ENCODE assay signal across 8 cellular contexts in the genomic region with DNA sequence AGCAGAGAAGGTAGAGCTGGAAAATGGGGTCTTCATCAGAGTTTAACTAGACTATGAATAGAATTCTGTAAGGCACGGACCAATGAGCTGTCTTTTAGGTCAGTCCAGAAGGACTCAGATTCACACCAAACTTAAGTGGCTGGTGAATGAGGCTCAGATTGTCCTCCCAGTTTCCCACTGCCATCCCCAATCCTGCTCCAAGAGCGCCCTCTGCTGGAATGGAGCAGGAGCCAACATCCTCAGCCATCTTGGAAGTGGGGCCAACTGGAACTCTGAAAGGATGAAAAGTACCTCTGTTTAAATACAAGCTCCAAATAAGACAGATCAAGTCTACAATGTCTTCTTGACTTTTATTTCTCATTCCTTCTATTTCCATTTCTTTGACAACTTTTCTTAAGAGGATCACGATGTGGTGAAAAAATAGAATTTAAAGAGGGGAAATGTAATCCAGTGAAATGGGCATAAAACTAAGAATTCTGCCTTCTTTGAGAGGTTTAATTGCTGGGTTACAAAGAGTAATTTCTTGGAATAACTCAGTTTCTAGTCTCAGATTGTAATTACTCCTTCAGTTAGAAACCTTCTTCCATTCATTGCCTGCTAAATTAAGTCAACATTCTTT.
DNase-seq lines count a peak whose midpoint lies in the region; ATAC-seq, FAIRE-seq and TF ChIP-seq lines count a peak whose summit lies in the region.

No MANE protein-coding gene starts in this region.

- H3K27ac ChIP-seq in left lung = no peak overlapping the region

- no peaks in the 10 kb centered on the region for H3K27me3 ChIP-seq in left lung

- peak; percentile 56 for ATAC-seq in HG02973 (IDR thresholded peaks at IDR 0.05; ENCODE audit: unreplicated experiment)
- peak; percentile 82 for ATAC-seq in left lung
- ATAC-seq in HG02970 (IDR thresholded peaks at IDR 0.05; ENCODE audit: low FRiP score, unreplicated experiment) = no peak

- no peak overlapping the region for H3K4me3 ChIP-seq in left lung

- DNase-seq in D721Med (ENCODE audit: insufficient read length, low spot score) (no peak), NCI-H345 treated with DMSO at 0.1 percent for 48 hours (lab: John Stamatoyannopoulos, UW; ENCODE audit: unreplicated experiment) (peak; percentile 84), cerebellar nuclear complex (lab: John Stamatoyannopoulos, UW) (peak; percentile 60 to 75), left lung (peak; percentile 84 to 88)
- peak; percentile 50 for DNase-seq in activated CD4-positive, alpha-beta T cell treated with anti-CD3 and anti-CD28 coated beads for 1 hour
- peak; percentile 76 to 77 for DNase-seq in stimulated activated CD4-positive, alpha-beta T cell treated with anti-CD3 and anti-CD28 coated beads, Interleukin-4, amount 100 ng/mL, for 48 hours (ENCODE audit: low read depth in 2 of 2)

- H3K36me3 ChIP-seq in left lung = no peaks in the 10 kb centered on the region

- peaks cover 11 to 55% of the 10 kb centered on the region in 2 donors for H3K4me1 ChIP-seq in left lung

- TF ChIP-seq CTCF in D721Med (IDR thresholded peaks at IDR 0.05; ENCODE audit: insufficient read depth, missing control alignments) = peak; percentile 99
- peak; percentile 91 to 92 for TF ChIP-seq CTCF in left lung (IDR thresholded peaks at IDR 0.05)

- intact Hi-C loops in left lung (cut with DNase I) = loop anchor here (5.0 to 10.0 kb wide), 2 partner anchors 1210 to 1212 kb away; a partner anchor contains a TSS

- no peak for FAIRE-seq in D721Med (lab: Jason Lieb, UNC)

- H3K9me3 ChIP-seq in left lung = no peaks in the 10 kb centered on the region
